Comparison of ENCODE assay signal across 11 cellular contexts in genomic region chr7:45028138-45028919, GRCh38. TPM values are rescaled to one million over a fixed set of nuclear protein-coding genes. Genes with fewer than 3 reads are reported as not detected.
DNase-seq lines count a peak whose midpoint lies in the region; ATAC-seq lines count a peak whose summit lies in the region.
"Had no signal": no experiment of that assay in that cellular context is flagged by ENCODE, and none has a peak within 500 bp of the region (broad histone marks: within the 10 kb centered on the region; RNA-seq: fewer than 3 reads in every experiment).

No MANE protein-coding gene starts in this region.

- no peaks in the 10 kb centered on the region for H3K9me3 ChIP-seq in muscle layer of duodenum (ENCODE audit: control insufficient read depth in 1 of 2, low read length in 2 of 2)

- peaks cover 75% of the 10 kb centered on the region for H3K4me1 Mint-ChIP-seq in activated T-helper 2 cell treated with anti-CD3 and anti-CD28 coated beads, Interferon-gamma antibody, Interleukin-2, Interleukin-4, amounts not matched to agents 10 μg/mL and 5 μg/mL and 100 μg/mL, durations not matched to agents 14 hours and 24 hours and 36 hours (ENCODE audit: low read depth)

- H3K27ac ChIP-seq in muscle layer of duodenum (ENCODE audit: low read length): peak overlapping the region; percentile 52

- H3K36me3 Mint-ChIP-seq in activated T-helper 2 cell treated with anti-CD3 and anti-CD28 coated beads, Interferon-gamma antibody, Interleukin-2, Interleukin-4, amounts not matched to agents 10 μg/mL and 5 μg/mL and 100 μg/mL, durations not matched to agents 14 hours and 24 hours and 36 hours (ENCODE audit: low read depth): peaks cover 71% of the 10 kb centered on the region

- intact Hi-C loops in activated T-helper 2 cell treated with anti-CD3 and anti-CD28 coated beads, Interferon-gamma antibody, Interleukin-2, Interleukin-4, amounts not matched to agents 10 μg/mL and 5 μg/mL and 100 μg/mL, durations not matched to agents 14 hours and 24 hours and 36 hours (cut with micrococcal nuclease): loop anchor here (2.0 kb wide), 1 partner anchor 82 kb away; the partner anchor contains the start of gene TBRG4

- DNase-seq in CD1c-positive myeloid dendritic cell (ENCODE audit: extremely low spot score): peak; percentile 41
- DNase-seq in activated T-helper 2 cell treated with anti-CD3 and anti-CD28 coated beads, Interferon-gamma antibody, Interleukin-2, Interleukin-4, amounts not matched to agents 10 μg/mL and 5 μg/mL and 100 μg/mL, durations not matched to agents 14 hours and 24 hours and 36 hours (ENCODE audit: low spot score): no peak
- DNase-seq in medulla oblongata (ENCODE audit: extremely low spot score): no peak
- DNase-seq: amniotic stem cell, DMS153, NCI-H446 treated with DMSO at 0.1 percent for 48 hours had no signal

- peak overlapping the region; percentile 83 for H3K27ac Mint-ChIP-seq in activated T-helper 2 cell treated with anti-CD3 and anti-CD28 coated beads, Interferon-gamma antibody, Interleukin-2, Interleukin-4, amounts not matched to agents 10 μg/mL and 5 μg/mL and 100 μg/mL, durations not matched to agents 14 hours and 24 hours and 36 hours

- H3K4me3 Mint-ChIP-seq in activated T-helper 2 cell treated with anti-CD3 and anti-CD28 coated beads, Interferon-gamma antibody, Interleukin-2, Interleukin-4, amounts not matched to agents 10 μg/mL and 5 μg/mL and 100 μg/mL, durations not matched to agents 14 hours and 24 hours and 36 hours (ENCODE audit: low read depth): peak overlapping the region; percentile 84

- no peaks in the 10 kb centered on the region for H3K27me3 ChIP-seq in muscle layer of duodenum (ENCODE audit: low read depth, low read length)

- peak overlapping the region; percentile 50 to 63 for H3K4me3 ChIP-seq in muscle layer of duodenum (ENCODE audit: low read depth in 1 of 2, low read length in 2 of 2)

- no peaks in the 10 kb centered on the region for H3K27me3 Mint-ChIP-seq in activated T-helper 2 cell treated with anti-CD3 and anti-CD28 coated beads, Interferon-gamma antibody, Interleukin-2, Interleukin-4, amounts not matched to agents 10 μg/mL and 5 μg/mL and 100 μg/mL, durations not matched to agents 14 hours and 24 hours and 36 hours (ENCODE audit: low read depth)

- no peaks in the 10 kb centered on the region for H3K9me3 Mint-ChIP-seq in activated T-helper 2 cell treated with anti-CD3 and anti-CD28 coated beads, Interferon-gamma antibody, Interleukin-2, Interleukin-4, amounts not matched to agents 10 μg/mL and 5 μg/mL and 100 μg/mL, durations not matched to agents 14 hours and 24 hours and 36 hours

- peaks cover 0 to 1% of the 10 kb centered on the region in 2 donors for H3K4me1 ChIP-seq in muscle layer of duodenum (ENCODE audit: control insufficient read depth in 1 of 2, insufficient read depth in 2 of 2, low read length in 2 of 2)

- ATAC-seq in GM18868 (IDR thresholded peaks at IDR 0.05; ENCODE audit: unreplicated experiment) (peak; percentile 33), GM18520 (IDR thresholded peaks at IDR 0.05; ENCODE audit: unreplicated experiment) (no peak), HG03378 (IDR thresholded peaks at IDR 0.05; ENCODE audit: unreplicated experiment) (no peak), GM19351 (IDR thresholded peaks at IDR 0.05; ENCODE audit: unreplicated experiment) (no peak)

- H3K36me3 ChIP-seq in muscle layer of duodenum (ENCODE audit: control insufficient read depth in 1 of 2, insufficient read depth in 2 of 2, low read length in 2 of 2): peaks cover 8 to 16% of the 10 kb centered on the region in 2 donors

RNA-seq across cellular contexts. Expression of gene CCM2, which starts 28.3 kb away (rescaled TPM):
- total RNA-seq in activated T-helper 2 cell treated with anti-CD3 and anti-CD28 coated beads, Interferon-gamma antibody, Interleukin-2, Interleukin-4, amounts not matched to agents 10 μg/mL and 5 μg/mL and 100 μg/mL, durations not matched to agents 14 hours and 24 hours and 36 hours: 61.3 and 61.7 TPM in 2 replicates

RNA-seq across cellular contexts. Expression of gene MYO1G, which starts 49.5 kb away (rescaled TPM):
- total RNA-seq in activated T-helper 2 cell treated with anti-CD3 and anti-CD28 coated beads, Interferon-gamma antibody, Interleukin-2, Interleukin-4, amounts not matched to agents 10 μg/mL and 5 μg/mL and 100 μg/mL, durations not matched to agents 14 hours and 24 hours and 36 hours: 442 and 450 TPM in 2 replicates
